ENCODE assay signal across 25 cellular contexts in the genomic region with DNA sequence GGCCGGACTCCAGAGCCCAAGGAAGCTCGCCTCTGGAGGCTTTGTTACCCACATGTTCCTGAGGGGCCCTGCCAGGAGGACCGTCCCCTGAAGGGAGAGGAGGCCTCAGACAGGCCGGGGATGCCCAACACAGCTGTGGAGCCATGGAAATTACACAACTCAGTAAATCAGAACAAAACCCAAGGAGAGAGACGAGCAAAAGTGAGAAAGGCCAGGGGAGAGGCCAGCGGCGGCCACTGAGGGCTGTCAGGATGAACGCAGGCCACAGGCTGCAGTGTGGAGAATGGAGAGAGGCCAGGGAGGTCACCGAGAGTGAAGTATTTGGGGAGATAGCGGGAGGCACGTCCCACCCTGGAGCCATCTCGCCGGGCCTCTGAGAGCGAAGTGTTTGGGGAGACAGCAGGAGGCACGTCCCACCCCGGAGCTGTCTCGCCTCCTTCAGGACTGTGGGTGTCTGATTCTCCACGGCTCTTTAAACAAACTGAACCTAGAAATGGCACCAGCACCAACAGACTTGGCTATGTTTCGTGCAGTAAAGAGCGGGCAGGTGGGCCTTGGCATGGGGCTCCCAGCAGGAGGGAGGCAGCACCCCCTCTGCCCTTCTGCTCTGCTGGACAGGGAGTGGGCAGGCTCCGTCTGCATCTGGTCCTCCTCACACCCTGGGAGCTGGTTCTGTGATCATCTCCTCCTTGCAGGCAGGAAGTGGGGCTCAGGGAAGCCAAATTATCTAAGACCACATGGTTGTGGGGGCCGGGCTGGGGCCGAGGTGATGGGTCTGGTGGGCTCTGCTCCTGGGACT.
A peak's percentile ranks its signal among the peaks of the same experiment; 100 is the strongest.
DNase-seq lines count a peak whose midpoint lies in the region; ATAC-seq and TF ChIP-seq lines count a peak whose summit lies in the region.
"Had no signal": no experiment of that assay in that cellular context is flagged by ENCODE, and none has a peak within 500 bp of the region (broad histone marks: within the 10 kb centered on the region; RNA-seq: fewer than 3 reads in every experiment).

No MANE protein-coding gene starts in this region.

- H3K4me3 Mint-ChIP-seq in glutamatergic neuron (ENCODE audit: unreplicated experiment) (no peak overlapping the region), GM23338 (no peak overlapping the region; the same call in 2 of the 3 replicates)
- H3K4me3 Mint-ChIP-seq in activated T-helper 1 cell treated with anti-CD3 and anti-CD28 coated beads, Interleukin-12 subunit alpha, Interleukin-12 subunit beta, Interleukin-2, Interleukin-4 antibody, amounts not matched to agents 30 ng/mL and 10 ng/mL and 1 ng/mL, durations not matched to agents 14 hours and 24 hours and 36 hours: no peak overlapping the region
- H3K4me3 Mint-ChIP-seq in effector memory CD8-positive, alpha-beta T cell: no peak overlapping the region
- H3K4me3 Mint-ChIP-seq: activated T-cell treated with anti-CD3 and anti-CD28 coated beads, Interleukin-2, amount 50 U/mL, for 24 hours; central memory CD8-positive, alpha-beta T cell; HFFc6; IgD-negative memory B cell; nephron had no signal

- H3F3A ChIP-seq in GM23338 (replicated peaks; ENCODE audit: low read depth): no peaks in the 10 kb centered on the region

- no peaks in the 10 kb centered on the region for H4K20me1 ChIP-seq in osteoblast (ENCODE audit: insufficient read depth, low read length)
- no peaks in the 10 kb centered on the region for H4K20me1 ChIP-seq in GM23338 (replicated peaks; ENCODE audit: insufficient read depth)

- ATAC-seq in effector memory CD8-positive, alpha-beta T cell (replicated peaks): no peak
- ATAC-seq in GM23338: no peak
- ATAC-seq: activated CD4-positive, CD25-positive, alpha-beta regulatory T cell treated with anti-CD3 and anti-CD28 coated beads, Interleukin-2, amount 50 U/mL, for 24 hours; activated naive CD4-positive, alpha-beta T cell treated with anti-CD3 and anti-CD28 coated beads, Interleukin-2, amount 50 U/mL, for 72 hours; heart right ventricle had no signal

- H3K4me1 ChIP-seq in osteoblast (ENCODE audit: insufficient read depth, low read length) (no peaks in the 10 kb centered on the region), GM23338 (ENCODE audit: insufficient read depth) (no peaks in the 10 kb centered on the region; the same call in 1 of the 2 replicates)
- H3K4me1 ChIP-seq: heart right ventricle, upper lobe of left lung had no signal

- H3K27ac Mint-ChIP-seq in glutamatergic neuron (ENCODE audit: unreplicated experiment) (no peak overlapping the region), GM23338 (no peak overlapping the region)
- H3K27ac Mint-ChIP-seq in activated T-helper 1 cell treated with anti-CD3 and anti-CD28 coated beads, Interleukin-12 subunit alpha, Interleukin-12 subunit beta, Interleukin-2, Interleukin-4 antibody, amounts not matched to agents 30 ng/mL and 10 ng/mL and 1 ng/mL, durations not matched to agents 14 hours and 24 hours and 36 hours: no peak overlapping the region
- no peak overlapping the region for H3K27ac Mint-ChIP-seq in effector memory CD8-positive, alpha-beta T cell
- H3K27ac Mint-ChIP-seq: activated T-cell treated with anti-CD3 and anti-CD28 coated beads, Interleukin-2, amount 50 U/mL, for 24 hours; HFFc6; IgD-negative memory B cell; nephron had no signal

- H3K4me3 ChIP-seq in H7 (ENCODE audit: insufficient read depth, low read depth, low read length) (no peak overlapping the region), osteoblast (ENCODE audit: insufficient read depth, low read length) (no peak overlapping the region), GM23338 (no peak overlapping the region)
- H3K4me3 ChIP-seq: heart right ventricle, upper lobe of left lung had no signal

- no peak overlapping the region for H3K27ac ChIP-seq in osteoblast (ENCODE audit: low read depth, low read length)
- H3K27ac ChIP-seq in GM23338 (ENCODE audit: low read depth): no peak overlapping the region
- H3K27ac ChIP-seq: heart right ventricle, upper lobe of left lung had no signal

- intact Hi-C loops in activated T-helper 1 cell treated with anti-CD3 and anti-CD28 coated beads, Interleukin-12 subunit alpha, Interleukin-12 subunit beta, Interleukin-2, Interleukin-4 antibody, amounts not matched to agents 30 ng/mL and 10 ng/mL and 1 ng/mL, durations not matched to agents 14 hours and 24 hours and 36 hours (cut with micrococcal nuclease): no loop called here

- peaks cover 4% of the 10 kb centered on the region for H3K36me3 Mint-ChIP-seq in glutamatergic neuron (ENCODE audit: unreplicated experiment)
- H3K36me3 Mint-ChIP-seq in activated T-helper 1 cell treated with anti-CD3 and anti-CD28 coated beads, Interleukin-12 subunit alpha, Interleukin-12 subunit beta, Interleukin-2, Interleukin-4 antibody, amounts not matched to agents 30 ng/mL and 10 ng/mL and 1 ng/mL, durations not matched to agents 14 hours and 24 hours and 36 hours (ENCODE audit: low read depth): no peaks in the 10 kb centered on the region
- H3K36me3 Mint-ChIP-seq in effector memory CD8-positive, alpha-beta T cell (ENCODE audit: insufficient read depth): no peaks in the 10 kb centered on the region
- H3K36me3 Mint-ChIP-seq in GM23338 (ENCODE audit: low read depth): no peaks in the 10 kb centered on the region
- H3K36me3 Mint-ChIP-seq: activated naive CD4-positive, alpha-beta T cell treated with anti-CD3 and anti-CD28 coated beads, Interleukin-2, amount 50 U/mL, for 72 hours; IgD-negative memory B cell had no signal

- no peak for TF ChIP-seq CTCF in glutamatergic neuron (IDR thresholded peaks at IDR 0.05; ENCODE audit: partially characterized antibody, unreplicated experiment)
- no peak for TF ChIP-seq CTCF in osteoblast (IDR thresholded peaks at IDR 0.05; ENCODE audit: extremely low read depth, low read depth, low read length)
- no peak for TF ChIP-seq CTCF in GM23338 (conservative IDR thresholded peaks at IDR 0.05; ENCODE audit: low read depth in 2 of 2)

- H3K4me1 Mint-ChIP-seq in glutamatergic neuron (ENCODE audit: low read depth, unreplicated experiment): peaks cover 2% of the 10 kb centered on the region
- no peaks in the 10 kb centered on the region for H3K4me1 Mint-ChIP-seq in activated T-helper 1 cell treated with anti-CD3 and anti-CD28 coated beads, Interleukin-12 subunit alpha, Interleukin-12 subunit beta, Interleukin-2, Interleukin-4 antibody, amounts not matched to agents 30 ng/mL and 10 ng/mL and 1 ng/mL, durations not matched to agents 14 hours and 24 hours and 36 hours (ENCODE audit: low read depth)
- no peaks in the 10 kb centered on the region for H3K4me1 Mint-ChIP-seq in effector memory CD8-positive, alpha-beta T cell (ENCODE audit: low read depth in 2 of 2)
- H3K4me1 Mint-ChIP-seq in GM23338: peaks cover 13% of the 10 kb centered on the region
- H3K4me1 Mint-ChIP-seq: central memory CD8-positive, alpha-beta T cell; IgD-negative memory B cell; nephron had no signal

- no peaks in the 10 kb centered on the region for H3K9me2 ChIP-seq in GM23338 (ENCODE audit: insufficient read depth)

- no peak overlapping the region for H2AFZ ChIP-seq in osteoblast (ENCODE audit: low read length)
- H2AFZ ChIP-seq in GM23338: no peak overlapping the region

- H3K4me2 ChIP-seq in osteoblast (ENCODE audit: insufficient read depth, low read length) (no peak overlapping the region), GM23338 (no peak overlapping the region)

- peaks cover 4% of the 10 kb centered on the region for H3K27me3 Mint-ChIP-seq in glutamatergic neuron (ENCODE audit: unreplicated experiment)
- H3K27me3 Mint-ChIP-seq in activated T-helper 1 cell treated with anti-CD3 and anti-CD28 coated beads, Interleukin-12 subunit alpha, Interleukin-12 subunit beta, Interleukin-2, Interleukin-4 antibody, amounts not matched to agents 30 ng/mL and 10 ng/mL and 1 ng/mL, durations not matched to agents 14 hours and 24 hours and 36 hours (ENCODE audit: insufficient read depth): no peaks in the 10 kb centered on the region
- peaks cover 36 to 53% of the 10 kb centered on the region in 2 donors for H3K27me3 Mint-ChIP-seq in effector memory CD8-positive, alpha-beta T cell
- peaks cover 12% of the 10 kb centered on the region for H3K27me3 Mint-ChIP-seq in GM23338 (ENCODE audit: insufficient read depth, low read depth, poor library complexity)

- H3K36me3 ChIP-seq in H7 (replicated peaks; ENCODE audit: control insufficient read depth, insufficient read depth, low read length): no peaks in the 10 kb centered on the region
- H3K36me3 ChIP-seq in osteoblast (ENCODE audit: insufficient read depth, low read length): no peaks in the 10 kb centered on the region
- no peaks in the 10 kb centered on the region for H3K36me3 ChIP-seq in GM23338 (ENCODE audit: insufficient read depth)
- H3K36me3 ChIP-seq: heart right ventricle, upper lobe of left lung had no signal

- H3K9me3 ChIP-seq in osteoblast (ENCODE audit: low read depth, low read length): no peaks in the 10 kb centered on the region
- H3K9me3 ChIP-seq: upper lobe of left lung had no signal

- H3K27me3 ChIP-seq in H7 (ENCODE audit: control insufficient read depth, insufficient read depth, low read length) (peaks cover 4% of the 10 kb centered on the region), osteoblast (ENCODE audit: insufficient read depth, low read length) (peaks cover 11% of the 10 kb centered on the region), GM23338 (ENCODE audit: insufficient read depth) (no peaks in the 10 kb centered on the region)

- H3K9me3 Mint-ChIP-seq in glutamatergic neuron (ENCODE audit: unreplicated experiment) (no peaks in the 10 kb centered on the region), GM23338 (no peaks in the 10 kb centered on the region; the same call in 1 of the 3 replicates)
- no peaks in the 10 kb centered on the region for H3K9me3 Mint-ChIP-seq in activated T-helper 1 cell treated with anti-CD3 and anti-CD28 coated beads, Interleukin-12 subunit alpha, Interleukin-12 subunit beta, Interleukin-2, Interleukin-4 antibody, amounts not matched to agents 30 ng/mL and 10 ng/mL and 1 ng/mL, durations not matched to agents 14 hours and 24 hours and 36 hours
- H3K9me3 Mint-ChIP-seq in effector memory CD8-positive, alpha-beta T cell: no peaks in the 10 kb centered on the region
- H3K9me3 Mint-ChIP-seq: activated naive CD4-positive, alpha-beta T cell treated with anti-CD3 and anti-CD28 coated beads, Interleukin-2, amount 50 U/mL, for 72 hours; activated T-cell treated with anti-CD3 and anti-CD28 coated beads, Interleukin-2, amount 50 U/mL, for 24 hours; central memory CD8-positive, alpha-beta T cell; HFFc6; nephron had no signal

- peak; percentile 14 for DNase-seq in activated CD4-positive, CD25-positive, alpha-beta regulatory T cell treated with anti-CD3 and anti-CD28 coated beads, Interleukin-2, amount 50 U/mL, for 72 hours
- no peak for DNase-seq in activated CD4-positive, CD25-positive, alpha-beta regulatory T cell (lab: John Stamatoyannopoulos, UW)
- DNase-seq in H7 (peak; percentile 47), glutamatergic neuron (peak; percentile 7), osteoblast (ENCODE audit: insufficient read length, low spot score, missing footprints) (peak; percentile 58), GM23338 (ENCODE audit: low spot score) (no peak)
- DNase-seq in activated T-helper 1 cell treated with anti-CD3 and anti-CD28 coated beads, Interleukin-12 subunit alpha, Interleukin-12 subunit beta, Interleukin-2, Interleukin-4 antibody, amounts not matched to agents 30 ng/mL and 10 ng/mL and 1 ng/mL, durations not matched to agents 14 hours and 24 hours and 36 hours (ENCODE audit: low spot score): no peak
- no peak for DNase-seq in effector memory CD8-positive, alpha-beta T cell
- DNase-seq: 8988T; activated T-cell treated with anti-CD3 and anti-CD28 coated beads, Interleukin-2, amount 50 U/mL, for 24 hours; DMS153; midbrain; NCI-H2081; NCI-H345; NCI-H82; SHP77 treated with DMSO at 0.1 percent for 48 hours; T-helper 9 cell had no signal

- H3K79me2 ChIP-seq in osteoblast (ENCODE audit: insufficient read depth, low read length) (no peaks in the 10 kb centered on the region), GM23338 (replicated peaks; ENCODE audit: insufficient read depth) (no peaks in the 10 kb centered on the region)

Comparison
In these comparisons a context has a peak if more than half of its experiments do, and no peak if none do; other contexts are left out.
1. DNase-seq: peak in activated CD4-positive, CD25-positive, alpha-beta regulatory T cell treated with anti-CD3 and anti-CD28 coated beads, Interleukin-2, amount 50 U/mL, for 72 hours (single experiment), H7 (single experiment), glutamatergic neuron (single experiment) and osteoblast (single experiment); none in activated CD4-positive, CD25-positive, alpha-beta regulatory T cell (0 of 4), activated T-helper 1 cell treated with anti-CD3 and anti-CD28 coated beads, Interleukin-12 subunit alpha, Interleukin-12 subunit beta, Interleukin-2, Interleukin-4 antibody, amounts not matched to agents 30 ng/mL and 10 ng/mL and 1 ng/mL, durations not matched to agents 14 hours and 24 hours and 36 hours (single experiment), effector memory CD8-positive, alpha-beta T cell (0 of 3) and GM23338 (single experiment).